Comparison of ENCODE assay signal across 17 cellular contexts in genomic region chr18:49494660-49495059, GRCh38. TPM values are rescaled to one million over a fixed set of nuclear protein-coding genes. Genes with fewer than 3 reads are reported as not detected.
A peak's percentile ranks its signal among the peaks of the same experiment; 100 is the strongest.
DNase-seq lines count a peak whose midpoint lies in the region; TF ChIP-seq lines count a peak whose summit lies in the region.
"Had no signal": no experiment of that assay in that cellular context is flagged by ENCODE, and none has a peak within 500 bp of the region (broad histone marks: within the 10 kb centered on the region; RNA-seq: fewer than 3 reads in every experiment).

No MANE protein-coding gene starts in this region.

- no peaks in the 10 kb centered on the region for H3K27me3 Mint-ChIP-seq in nephron progenitor cell (ENCODE audit: low read depth, poor library complexity)

- no peaks in the 10 kb centered on the region for H3K9me3 Mint-ChIP-seq in nephron progenitor cell
- H3K9me3 Mint-ChIP-seq: CD8-positive, alpha-beta T cell had no signal

- H3K4me2 ChIP-seq in smooth muscle cell = no peak overlapping the region

- H3K27ac ChIP-seq in SK-N-MC = peak overlapping the region; percentile 74
- peak overlapping the region; percentile 46 for H3K27ac ChIP-seq in smooth muscle cell (ENCODE audit: low read depth)

- H3K4me3 Mint-ChIP-seq in nephron progenitor cell = no peak overlapping the region
- H3K4me3 Mint-ChIP-seq: CD8-positive, alpha-beta T cell had no signal

- H3K9ac ChIP-seq in SK-N-MC (ENCODE audit: insufficient read length) (no peak overlapping the region), smooth muscle cell (ENCODE audit: low read depth) (no peak overlapping the region)

- H3K79me2 ChIP-seq in smooth muscle cell (ENCODE audit: low read depth) = peaks cover 27% of the 10 kb centered on the region

- no peaks in the 10 kb centered on the region for H3K9me3 ChIP-seq in SK-N-MC (ENCODE audit: low read depth, low read length)
- no peaks in the 10 kb centered on the region for H3K9me3 ChIP-seq in smooth muscle cell (replicated peaks; ENCODE audit: low read depth)
- H3K9me3 ChIP-seq: BE2C had no signal

- peaks cover 23% of the 10 kb centered on the region for H3K36me3 Mint-ChIP-seq in nephron progenitor cell (ENCODE audit: low read depth)

- H3K36me3 ChIP-seq in SK-N-MC (ENCODE audit: insufficient read depth, low read length) (peaks cover 22% of the 10 kb centered on the region), smooth muscle cell (ENCODE audit: low read depth) (peaks cover 3% of the 10 kb centered on the region)

- H3K27me3 ChIP-seq in smooth muscle cell (ENCODE audit: low read depth) = no peaks in the 10 kb centered on the region
- H3K27me3 ChIP-seq: BE2C had no signal

- no peak overlapping the region for H3K27ac Mint-ChIP-seq in nephron progenitor cell
- H3K27ac Mint-ChIP-seq: CD8-positive, alpha-beta T cell had no signal

- peaks cover 27% of the 10 kb centered on the region for H3F3A ChIP-seq in smooth muscle cell (ENCODE audit: low read depth)

- TF ChIP-seq CTCF in fibroblast of the aortic adventitia (IDR thresholded peaks at IDR 0.05; ENCODE audit: insufficient read depth, low read length) (no peak), smooth muscle cell (IDR thresholded peaks at IDR 0.05; ENCODE audit: borderline replicate concordance, insufficient read depth, poor library complexity, severe bottlenecking) (no peak), nephron progenitor cell (IDR thresholded peaks at IDR 0.05) (no peak)

- H3K4me1 ChIP-seq in smooth muscle cell (ENCODE audit: low read depth) = peaks cover 26% of the 10 kb centered on the region
- H3K4me1 ChIP-seq: BE2C had no signal

- DNase-seq in EH (ENCODE audit: low read depth) (peak; percentile 52), SK-N-MC (ENCODE audit: low read depth, low spot score) (no peak), fibroblast of the aortic adventitia (ENCODE audit: low read depth) (peak; percentile 15), smooth muscle cell (lab: John Stamatoyannopoulos, UW; ENCODE audit: unreplicated experiment) (no peak), NCI-H446 (lab: John Stamatoyannopoulos, UW) (no peak), RPMI8226 (no peak), nephron progenitor cell (no peak)
- DNase-seq: ACHN; BE2C; CD8-positive, alpha-beta T cell; DMS79; MV-4-11; NCI-H1417; NCI-H1930; NCI-H69; OCI-M1 had no signal

- H3K4me3 ChIP-seq in SK-N-MC (no peak overlapping the region), fibroblast of the aortic adventitia (ENCODE audit: low read depth, low read length) (no peak overlapping the region), smooth muscle cell (no peak overlapping the region)
- H3K4me3 ChIP-seq: GM12878 had no signal

- peaks cover 24% of the 10 kb centered on the region for H4K20me1 ChIP-seq in smooth muscle cell (ENCODE audit: low read depth)

- H2AFZ ChIP-seq in smooth muscle cell (ENCODE audit: low read depth) = peak overlapping the region; percentile 84

- H3K4me1 Mint-ChIP-seq in nephron progenitor cell = peaks cover 84% of the 10 kb centered on the region

- WGBS in smooth muscle cell (ENCODE audit: low lambda C conversion rate) = 67% methylated on average over 2 of the region's 2 CpGs

RNA-seq across cellular contexts. Expression of gene RPL17, which starts 2.4 kb away (rescaled TPM):
- 3,258 and 11,376 TPM in 2 replicates for total RNA-seq in fibroblast of the aortic adventitia (ENCODE audit: low replicate concordance)
- total RNA-seq in smooth muscle cell = 1,873 and 2,023 TPM in 2 replicates
- 740 and 855 TPM in 2 replicates for polyA plus RNA-seq in smooth muscle cell

RNA-seq across cellular contexts. Expression of gene C18orf32, which starts 7.6 kb away (rescaled TPM):
- total RNA-seq in fibroblast of the aortic adventitia (ENCODE audit: low replicate concordance) (8.2 and 33.2 TPM in 2 replicates), smooth muscle cell (74.9 and 99.4 TPM in 2 replicates)
- polyA plus RNA-seq in smooth muscle cell = 87.2 and 87.7 TPM in 2 replicates

RNA-seq across cellular contexts. Expression of gene DYM, which starts 34.2 kb away (rescaled TPM):
- total RNA-seq in fibroblast of the aortic adventitia (ENCODE audit: low replicate concordance) (30.9 and 39.7 TPM in 2 replicates), smooth muscle cell (63.1 and 79.7 TPM in 2 replicates)
- 41.8 and 42.3 TPM in 2 replicates for polyA plus RNA-seq in smooth muscle cell

Comparison
In these comparisons a context has a peak if more than half of its experiments do, and no peak if none do; other contexts are left out.
1. DNase-seq: peak in EH (single experiment) and fibroblast of the aortic adventitia (single experiment); none in SK-N-MC (single experiment), smooth muscle cell (single experiment), NCI-H446 (0 of 2), RPMI8226 (single experiment) and nephron progenitor cell (single experiment).